20 cellular contexts compared by ENCODE assay signal in genomic region chr7:39300276-39300675, GRCh38.
"Had no signal": no experiment of that assay in that cellular context is flagged by ENCODE, and none has a peak within 500 bp of the region (broad histone marks: within the 10 kb centered on the region; RNA-seq: fewer than 3 reads in every experiment).

No MANE protein-coding gene starts in this region.

- ATAC-seq: activated CD4-positive, alpha-beta T cell treated with anti-CD3 and anti-CD28 coated beads for 36 hours; activated T-cell treated with anti-CD3 and anti-CD28 coated beads, Interleukin-2, amount 50 U/mL, for 4 hours; left lobe of liver; natural killer cell treated with Interleukin-12 subunit alpha and Interleukin-12 subunit beta and Interleukin-15 and Interleukin-18, amount 100 ng/mL, for 72 hours had no signal

- H3K4me1 Mint-ChIP-seq: activated CD4-positive, alpha-beta T cell treated with anti-CD3 and anti-CD28 coated beads for 36 hours; activated naive CD4-positive, alpha-beta T cell treated with anti-CD3 and anti-CD28 coated beads, Interleukin-2, amount 50 U/mL, for 24 hours had no signal

- H3K9me3 Mint-ChIP-seq: activated CD4-positive, alpha-beta memory T cell treated with anti-CD3 and anti-CD28 coated beads for 36 hours; activated naive CD4-positive, alpha-beta T cell treated with anti-CD3 and anti-CD28 coated beads, Interleukin-2, amount 50 U/mL, for 24 hours; activated T-cell treated with anti-CD3 and anti-CD28 coated beads, Interleukin-2, amount 50 U/mL, for 4 hours; natural killer cell treated with Interleukin-12 subunit alpha and Interleukin-12 subunit beta and Interleukin-15 and Interleukin-18, amount 100 ng/mL, for 72 hours had no signal

- H3K4me3 Mint-ChIP-seq: activated CD4-positive, alpha-beta memory T cell treated with anti-CD3 and anti-CD28 coated beads for 36 hours; activated CD4-positive, alpha-beta T cell treated with anti-CD3 and anti-CD28 coated beads for 36 hours; activated naive CD4-positive, alpha-beta T cell treated with anti-CD3 and anti-CD28 coated beads, Interleukin-2, amount 50 U/mL, for 24 hours; activated T-cell treated with anti-CD3 and anti-CD28 coated beads, Interleukin-2, amount 50 U/mL, for 4 hours; natural killer cell treated with Interleukin-12 subunit alpha and Interleukin-12 subunit beta and Interleukin-15 and Interleukin-18, amount 100 ng/mL, for 72 hours had no signal

- H3K36me3 ChIP-seq: adrenal gland, cardiac muscle cell, transverse colon, WERI-Rb-1 had no signal

- DNase-seq: activated CD4-positive, alpha-beta memory T cell treated with anti-CD3 and anti-CD28 coated beads for 36 hours; activated CD4-positive, alpha-beta T cell treated with anti-CD3 and anti-CD28 coated beads for 36 hours; activated effector memory CD4-positive, alpha-beta T cell treated with Interleukin-2 at 50 U/mL for 16 hours; activated T-cell treated with anti-CD3 and anti-CD28 coated beads, Interleukin-2, amount 50 U/mL, for 4 hours; adrenal gland; dorsolateral prefrontal cortex; erythroblast; nucleus accumbens; posterior cingulate gyrus; small intestine; stimulated activated CD4-positive, alpha-beta T cell treated with anti-CD3 and anti-CD28 coated beads, Interleukin-4, amount 100 ng/mL, for 24 hours; stimulated activated naive CD4-positive, alpha-beta T cell; T-helper 1 cell; transverse colon; WERI-Rb-1 had no signal

- H3K9me3 ChIP-seq: adrenal gland, transverse colon had no signal

- H3K4me1 ChIP-seq: adrenal gland, transverse colon had no signal

- H3K4me3 ChIP-seq: adrenal gland, cardiac muscle cell, dorsolateral prefrontal cortex, hepatocyte, transverse colon had no signal

- H3K27me3 Mint-ChIP-seq: activated CD4-positive, alpha-beta memory T cell treated with anti-CD3 and anti-CD28 coated beads for 36 hours had no signal

- H3K27ac ChIP-seq: adrenal gland, cardiac muscle cell, dorsolateral prefrontal cortex, hepatocyte, transverse colon, WERI-Rb-1 had no signal

- H3K36me3 Mint-ChIP-seq: activated CD4-positive, alpha-beta memory T cell treated with anti-CD3 and anti-CD28 coated beads for 36 hours; activated naive CD4-positive, alpha-beta T cell treated with anti-CD3 and anti-CD28 coated beads, Interleukin-2, amount 50 U/mL, for 24 hours; natural killer cell treated with Interleukin-12 subunit alpha and Interleukin-12 subunit beta and Interleukin-15 and Interleukin-18, amount 100 ng/mL, for 72 hours had no signal

- H3K27ac Mint-ChIP-seq: activated CD4-positive, alpha-beta memory T cell treated with anti-CD3 and anti-CD28 coated beads for 36 hours; activated CD4-positive, alpha-beta T cell treated with anti-CD3 and anti-CD28 coated beads for 36 hours; activated naive CD4-positive, alpha-beta T cell treated with anti-CD3 and anti-CD28 coated beads, Interleukin-2, amount 50 U/mL, for 24 hours; natural killer cell treated with Interleukin-12 subunit alpha and Interleukin-12 subunit beta and Interleukin-15 and Interleukin-18, amount 100 ng/mL, for 72 hours had no signal

- H3K27me3 ChIP-seq: adrenal gland, cardiac muscle cell, dorsolateral prefrontal cortex, hepatocyte, transverse colon had no signal
